In the genomic region with DNA sequence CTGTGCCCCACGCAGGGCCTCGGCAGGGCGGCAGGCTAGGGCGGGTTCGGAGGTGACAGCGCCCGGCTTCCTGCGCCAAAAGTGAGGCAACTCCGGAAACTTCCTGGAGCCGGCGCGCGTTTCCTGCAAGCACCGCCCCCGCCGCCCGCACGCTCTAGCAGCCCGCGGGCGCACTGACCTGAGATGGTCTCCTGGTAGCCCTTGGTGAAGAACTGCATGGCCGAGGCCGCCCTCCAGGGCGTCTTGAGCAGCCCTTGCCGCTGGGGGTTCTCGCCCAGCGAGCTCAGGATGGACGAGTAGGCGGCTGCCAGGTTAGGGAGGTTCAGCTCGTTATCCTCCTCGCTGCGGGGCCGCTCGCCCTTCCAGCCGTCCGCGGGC, we compare ENCODE assay signal across 8 cellular contexts. TPM values are rescaled to one million over a fixed set of nuclear protein-coding genes. Genes with fewer than 3 reads are reported as not detected.
DNase-seq lines count a peak whose midpoint lies in the region; ATAC-seq, FAIRE-seq and TF ChIP-seq lines count a peak whose summit lies in the region.

No MANE protein-coding gene starts in this region.

- intact Hi-C loops in head of caudate nucleus (cut with DNase I) (no loop called here), posterior vena cava (cut with DNase I) (no loop called here)

- H3K9me3 ChIP-seq in RWPE2 (ENCODE audit: severe bottlenecking) = no peaks in the 10 kb centered on the region

- under 1% methylated on average over 37 of the region's 37 CpGs for WGBS in urinary bladder

- ATAC-seq in GM21390 (IDR thresholded peaks at IDR 0.05; ENCODE audit: unreplicated experiment) = peak; percentile 59
- peak; percentile 64 for ATAC-seq in RWPE2 (ENCODE audit: low read depth)

- no peaks in the 10 kb centered on the region for H3K27me3 ChIP-seq in RWPE2 (ENCODE audit: insufficient read depth, poor library complexity, severe bottlenecking)

- H3K36me3 ChIP-seq in RWPE2 (ENCODE audit: low read depth) = no peaks in the 10 kb centered on the region
- no peaks in the 10 kb centered on the region for H3K36me3 ChIP-seq in urinary bladder (ENCODE audit: insufficient read depth)

- H3K4me1 ChIP-seq in RWPE2 (ENCODE audit: insufficient read depth, poor library complexity, severe bottlenecking) (peaks cover 4% of the 10 kb centered on the region), urinary bladder (ENCODE audit: insufficient read depth) (peaks cover 2% of the 10 kb centered on the region)

- TF ChIP-seq CTCF in RWPE2 (IDR thresholded peaks at IDR 0.05; ENCODE audit: poor library complexity, severe bottlenecking) = no peak

- FAIRE-seq in HTR-8/SVneo (lab: Jason Lieb, UNC) = peak; percentile 67

- H3K27ac ChIP-seq in RWPE2 (ENCODE audit: poor library complexity, severe bottlenecking) = peak overlapping the region; percentile 22
- H3K27ac ChIP-seq in urinary bladder (ENCODE audit: low read depth) = peak overlapping the region; percentile 72

- DNase-seq in DMS53 treated with DMSO at 0.1 percent for 48 hours (lab: John Stamatoyannopoulos, UW; ENCODE audit: unreplicated experiment) (peak; percentile 39), HTR-8/SVneo (ENCODE audit: insufficient read length, low spot score) (peak; percentile 63), RWPE2 (ENCODE audit: low spot score) (peak; percentile 79), head of caudate nucleus (peak in 39 of 42 donors; percentile 15 to 72 (median 45)), posterior vena cava (ENCODE audit: low spot score) (peak; percentile 94)
- DNase-seq in activated gamma-delta T cell treated with anti-CD3 and anti-CD28 coated beads, Interleukin-2, amount 50 U/mL, for 16 hours (ENCODE audit: low read depth) = peak; percentile 65

- H3K4me3 ChIP-seq in RWPE2 (ENCODE audit: severe bottlenecking) (peak overlapping the region; percentile 70), urinary bladder (ENCODE audit: low read depth, low read length) (peak overlapping the region; percentile 74)

RNA-seq across cellular contexts. Expression of a gene that starts 0.5 kb away (rescaled TPM):
- 1 to 10 TPM; 6.9 to 9.3 TPM for total RNA-seq in posterior vena cava
- 5.8 TPM for total RNA-seq in urinary bladder
- 5.2 TPM for polyA plus RNA-seq in urinary bladder

Comparison
In these comparisons a context has a peak if more than half of its experiments do, and no peak if none do; other contexts are left out.
1. Peak in every context shown above with its lines: DNase-seq, ATAC-seq, H3K4me3 ChIP-seq and H3K27ac ChIP-seq.
2. DNase-seq: peak in every context shown above with its lines; median percentile 94 in posterior vena cava; 79 in RWPE2; 65 in activated gamma-delta T cell treated with anti-CD3 and anti-CD28 coated beads, Interleukin-2, amount 50 U/mL, for 16 hours; 63 in HTR-8/SVneo; 45 in head of caudate nucleus; 39 in DMS53 treated with DMSO at 0.1 percent for 48 hours.